Comparison of ENCODE assay signal across 1 cellular context in genomic region chr9:130241198-130241535, GRCh38.
TF ChIP-seq lines count a peak whose summit lies in the region.

No MANE protein-coding gene starts in this region.

TF ChIP-seq in K562, 482 proteins besides CTCF, POLR2A, EP300 and RAD21:
- TF ChIP-seq YBX1 (IDR thresholded peaks at IDR 0.05): no peak
- TF ChIP-seq BCOR (IDR thresholded peaks at IDR 0.05): no peak
- TF ChIP-seq PBX2 (CRISPR knock-in tag; IDR thresholded peaks at IDR 0.05; ENCODE audit: low read depth): no peak
- no peak for TF ChIP-seq PBX2 (tag; conservative IDR thresholded peaks at IDR 0.05; ENCODE audit: low read depth)
- TF ChIP-seq SMARCE1 (IDR thresholded peaks at IDR 0.05): no peak
- TF ChIP-seq MYNN (IDR thresholded peaks at IDR 0.05): no peak
- no peak for TF ChIP-seq MYNN (CRISPR knock-in tag; IDR thresholded peaks at IDR 0.05)
- TF ChIP-seq MECOM (CRISPR knock-in tag; IDR thresholded peaks at IDR 0.05): no peak
- TF ChIP-seq, protein P1, sequence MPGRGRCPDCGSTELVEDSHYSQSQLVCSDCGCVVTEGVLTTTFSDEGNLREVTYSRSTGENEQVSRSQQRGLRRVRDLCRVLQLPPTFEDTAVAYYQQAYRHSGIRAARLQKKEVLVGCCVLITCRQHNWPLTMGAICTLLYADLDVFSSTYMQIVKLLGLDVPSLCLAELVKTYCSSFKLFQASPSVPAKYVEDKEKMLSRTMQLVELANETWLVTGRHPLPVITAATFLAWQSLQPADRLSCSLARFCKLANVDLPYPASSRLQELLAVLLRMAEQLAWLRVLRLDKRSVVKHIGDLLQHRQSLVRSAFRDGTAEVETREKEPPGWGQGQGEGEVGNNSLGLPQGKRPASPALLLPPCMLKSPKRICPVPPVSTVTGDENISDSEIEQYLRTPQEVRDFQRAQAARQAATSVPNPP (IDR thresholded peaks at IDR 0.05; ENCODE audit: borderline replicate concordance, insufficient read depth, insufficient read length): no peak
